In the genomic region with DNA sequence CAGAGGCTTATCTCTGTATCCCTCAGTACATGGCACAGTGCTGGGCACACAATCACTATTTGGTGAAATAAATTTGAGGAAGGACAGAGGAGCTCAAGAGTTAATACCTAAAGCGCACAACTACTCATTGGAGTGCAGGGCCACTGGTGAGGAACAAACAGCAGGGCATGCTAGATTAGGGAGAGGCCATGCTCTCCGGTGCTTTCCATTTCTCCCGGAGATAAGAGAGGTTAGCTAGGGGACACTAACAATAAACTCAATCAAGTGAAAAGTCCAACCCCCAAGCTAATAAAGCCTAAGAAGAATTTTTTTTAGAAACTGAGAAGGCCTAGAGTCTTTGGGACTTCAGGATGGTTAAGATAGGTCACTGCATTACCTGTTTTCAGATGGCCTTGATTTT, we compare ENCODE assay signal across 1 cellular context.
A peak's percentile ranks its signal among the peaks of the same experiment; 100 is the strongest.
TF ChIP-seq lines count a peak whose summit lies in the region.

No MANE protein-coding gene starts in this region.

TF ChIP-seq in K562, 482 proteins besides CTCF, POLR2A, EP300 and RAD21:
- TF ChIP-seq ARID1B (IDR thresholded peaks at IDR 0.05): peak; percentile 63
- TF ChIP-seq JUND (IDR thresholded peaks at IDR 0.05; ENCODE audit: borderline replicate concordance, low read depth, low read length): no peak
- 0 out of 3 replicates have a peak, but pooled peaks have one; percentile 13 for TF ChIP-seq JUND (tag; IDR thresholded peaks at IDR 0.05; ENCODE audit: borderline replicate concordance, low read depth, low read length)
- TF ChIP-seq, protein P1, sequence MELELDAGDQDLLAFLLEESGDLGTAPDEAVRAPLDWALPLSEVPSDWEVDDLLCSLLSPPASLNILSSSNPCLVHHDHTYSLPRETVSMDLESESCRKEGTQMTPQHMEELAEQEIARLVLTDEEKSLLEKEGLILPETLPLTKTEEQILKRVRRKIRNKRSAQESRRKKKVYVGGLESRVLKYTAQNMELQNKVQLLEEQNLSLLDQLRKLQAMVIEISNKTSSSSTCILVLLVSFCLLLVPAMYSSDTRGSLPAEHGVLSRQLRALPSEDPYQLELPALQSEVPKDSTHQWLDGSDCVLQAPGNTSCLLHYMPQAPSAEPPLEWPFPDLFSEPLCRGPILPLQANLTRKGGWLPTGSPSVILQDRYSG (tag; conservative IDR thresholded peaks at IDR 0.05; ENCODE audit: low read depth): no peak
- TF ChIP-seq CBFA2T2 (conservative IDR thresholded peaks at IDR 0.05): peak; percentile 30; the same call in 1 of the 2 replicates
- TF ChIP-seq TCF3 (CRISPR knock-in tag; IDR thresholded peaks at IDR 0.05): peak; percentile 60
- TF ChIP-seq NCOR1 (IDR thresholded peaks at IDR 0.05): peak; percentile 31; the same call in 1 of the 2 replicates
- TF ChIP-seq TEAD4 (IDR thresholded peaks at IDR 0.05; ENCODE audit: low read length): peak; percentile 63
- TF ChIP-seq TEAD4 (CRISPR knock-in tag; IDR thresholded peaks at IDR 0.05; ENCODE audit: borderline replicate concordance): no peak
- peak; percentile 45; the same call in 1 of the 2 replicates for TF ChIP-seq TAL1 (IDR thresholded peaks at IDR 0.05)
- peak; percentile 71 for TF ChIP-seq CBFA2T3 (IDR thresholded peaks at IDR 0.05)
- no peak for TF ChIP-seq SMARCB1 (IDR thresholded peaks at IDR 0.05; ENCODE audit: insufficient read length, low read depth)
- TF ChIP-seq POLR2AphosphoS5 (IDR thresholded peaks at IDR 0.05; ENCODE audit: control insufficient read depth, insufficient read depth, low read depth, low read length): 0 out of 2 replicates have a peak, but pooled peaks have one; percentile 30
- 0 out of 2 replicates have a peak, but pooled peaks have one; percentile 19 for TF ChIP-seq LEF1 (IDR thresholded peaks at IDR 0.05)
- no peak for TF ChIP-seq ZNF764 (CRISPR knock-in tag; IDR thresholded peaks at IDR 0.05; ENCODE audit: low read depth)
